22 cellular contexts compared by ENCODE assay signal in genomic region chr3:141449424-141449823, GRCh38. TPM values are rescaled to one million over a fixed set of nuclear protein-coding genes. Genes with fewer than 3 reads are reported as not detected.
DNase-seq lines count a peak whose midpoint lies in the region; ATAC-seq and TF ChIP-seq lines count a peak whose summit lies in the region.
"Had no signal": no experiment of that assay in that cellular context is flagged by ENCODE, and none has a peak within 500 bp of the region (broad histone marks: within the 10 kb centered on the region; RNA-seq: fewer than 3 reads in every experiment).

No MANE protein-coding gene starts in this region.

- H4K8ac ChIP-seq in mesenchymal stem cell (ENCODE audit: low read length): no peak overlapping the region

- no peak overlapping the region for H2BK12ac ChIP-seq in mesenchymal stem cell (ENCODE audit: low read length in 2 of 2)

- ATAC-seq in activated naive CD8-positive, alpha-beta T cell treated with anti-CD3 and anti-CD28 coated beads, Interleukin-2, amount 50 U/mL, for 24 hours: no peak
- ATAC-seq in HG03139 (IDR thresholded peaks at IDR 0.05; ENCODE audit: unreplicated experiment) (no peak), GM18498 (IDR thresholded peaks at IDR 0.05; ENCODE audit: unreplicated experiment) (no peak)
- ATAC-seq: esophagus mucosa, K562, left cardiac atrium had no signal

- no peaks in the 10 kb centered on the region for H3K9me3 ChIP-seq in SJSA1 (replicated peaks)
- no peaks in the 10 kb centered on the region for H3K9me3 ChIP-seq in mesenchymal stem cell (ENCODE audit: control insufficient read depth, low read length)
- no peaks in the 10 kb centered on the region for H3K9me3 ChIP-seq in tibial artery

- no peak overlapping the region for H3K18ac ChIP-seq in mesenchymal stem cell (ENCODE audit: low read depth in 1 of 2, low read length in 2 of 2)

- no peak overlapping the region for H2AFZ ChIP-seq in mesenchymal stem cell (ENCODE audit: low read depth, low read length)

- H3K27ac Mint-ChIP-seq in activated naive CD8-positive, alpha-beta T cell treated with anti-CD3 and anti-CD28 coated beads, Interleukin-2, amount 50 U/mL, for 24 hours: peak overlapping the region; percentile 29
- no peak overlapping the region for H3K27ac Mint-ChIP-seq in activated naive CD8-positive, alpha-beta T cell treated with anti-CD3 and anti-CD28 coated beads for 36 hours
- H3K27ac Mint-ChIP-seq: activated naive CD4-positive, alpha-beta T cell treated with anti-CD3 and anti-CD28 coated beads for 36 hours had no signal

- H3K27me3 ChIP-seq in SJSA1 (replicated peaks) (no peaks in the 10 kb centered on the region), mesenchymal stem cell (ENCODE audit: control insufficient read depth in 1 of 2, insufficient read depth in 1 of 2, low read length in 2 of 2) (no peaks in the 10 kb centered on the region), tibial artery (no peaks in the 10 kb centered on the region)

- DNase-seq in activated naive CD8-positive, alpha-beta T cell treated with anti-CD3 and anti-CD28 coated beads, Interleukin-2, amount 50 U/mL, for 24 hours: no peak
- no peak for DNase-seq in activated naive CD8-positive, alpha-beta T cell treated with anti-CD3 and anti-CD28 coated beads for 36 hours
- DNase-seq in SJSA1 (ENCODE audit: low read depth in 1 of 2, low spot score in 2 of 2) (no peak), mesenchymal stem cell (no peak), tibial artery (no peak)
- DNase-seq in activated naive CD4-positive, alpha-beta T cell treated with anti-CD3 and anti-CD28 coated beads, Interleukin-2, amount 50 U/mL, for 16 hours: no peak
- DNase-seq: ACHN; activated naive CD4-positive, alpha-beta T cell treated with anti-CD3 and anti-CD28 coated beads for 36 hours; activated T-cell treated with anti-CD3 and anti-CD28 coated beads, Interleukin-2, amount 50 U/mL, for 1 hour; DMS153; effector memory CD4-positive, alpha-beta T cell; GF-D8; GOT3; left cardiac atrium; NCI-H187; NCI-H226; NCI-H774; SHP77 had no signal

- H3K79me1 ChIP-seq in mesenchymal stem cell (replicated peaks; ENCODE audit: low read length, poor library complexity, severe bottlenecking): peaks cover 18% of the 10 kb centered on the region

- intact Hi-C loops in tibial artery (cut with DNase I; ENCODE audit: low total_unique reads): loop anchor here (2.0 kb wide), 1 partner anchor 85 kb away; no protein-coding TSS in a partner anchor

- no peak overlapping the region for H3K23ac ChIP-seq in mesenchymal stem cell (ENCODE audit: low read length in 2 of 2)

- H2BK120ac ChIP-seq in mesenchymal stem cell (ENCODE audit: low read depth, low read length): no peak overlapping the region

- H3K4me3 Mint-ChIP-seq in activated naive CD8-positive, alpha-beta T cell treated with anti-CD3 and anti-CD28 coated beads, Interleukin-2, amount 50 U/mL, for 24 hours: no peak overlapping the region
- H3K4me3 Mint-ChIP-seq in activated naive CD8-positive, alpha-beta T cell treated with anti-CD3 and anti-CD28 coated beads for 36 hours: no peak overlapping the region
- H3K4me3 Mint-ChIP-seq: activated naive CD4-positive, alpha-beta T cell treated with anti-CD3 and anti-CD28 coated beads for 36 hours had no signal

- no peak overlapping the region for H3K4ac ChIP-seq in mesenchymal stem cell (ENCODE audit: low read depth in 1 of 2, low read length in 2 of 2)

- no peak overlapping the region for H2BK5ac ChIP-seq in mesenchymal stem cell (ENCODE audit: low read depth, low read length, poor library complexity, severe bottlenecking)

- H3K14ac ChIP-seq in mesenchymal stem cell (ENCODE audit: low read length in 2 of 2): no peak overlapping the region

- H3K27ac ChIP-seq in SJSA1: peak overlapping the region; percentile 46
- H3K27ac ChIP-seq in mesenchymal stem cell (ENCODE audit: low read length, poor library complexity, severe bottlenecking): no peak overlapping the region
- peak overlapping the region; percentile 50 to 57 for H3K27ac ChIP-seq in tibial artery

- H3K36me3 ChIP-seq in SJSA1 (peaks cover 27% of the 10 kb centered on the region), mesenchymal stem cell (ENCODE audit: control insufficient read depth in 1 of 2, insufficient read depth in 2 of 2, low read depth in 1 of 2, low read length in 2 of 2) (peaks cover 11 to 48% of the 10 kb centered on the region in 2 experiments), tibial artery (peaks cover 14 to 31% (median 26%) of the 10 kb centered on the region in 3 donors)

- no peaks in the 10 kb centered on the region for H3K27me3 Mint-ChIP-seq in activated naive CD8-positive, alpha-beta T cell treated with anti-CD3 and anti-CD28 coated beads, Interleukin-2, amount 50 U/mL, for 24 hours
- no peaks in the 10 kb centered on the region for H3K27me3 Mint-ChIP-seq in activated naive CD8-positive, alpha-beta T cell treated with anti-CD3 and anti-CD28 coated beads for 36 hours

- H3K9ac ChIP-seq in mesenchymal stem cell (ENCODE audit: low read length): peak overlapping the region; percentile 52

- 87% methylated on average over 5 of the region's 6 CpGs for WGBS in mesenchymal stem cell

- H3K4me2 ChIP-seq in mesenchymal stem cell (ENCODE audit: low read length, poor library complexity, severe bottlenecking): no peak overlapping the region

- no peak overlapping the region for H4K91ac ChIP-seq in mesenchymal stem cell (ENCODE audit: low read length)

- H2AK5ac ChIP-seq in mesenchymal stem cell (ENCODE audit: low read length, severe bottlenecking): no peak overlapping the region

- no peak overlapping the region for H3K4me3 ChIP-seq in SJSA1
- no peak overlapping the region for H3K4me3 ChIP-seq in mesenchymal stem cell (ENCODE audit: insufficient read depth in 1 of 2, low read depth in 1 of 2, low read length in 2 of 2)
- no peak overlapping the region for H3K4me3 ChIP-seq in tibial artery
- H3K4me3 ChIP-seq: K562 had no signal

- H3K4me1 Mint-ChIP-seq in activated naive CD8-positive, alpha-beta T cell treated with anti-CD3 and anti-CD28 coated beads, Interleukin-2, amount 50 U/mL, for 24 hours: peaks cover 7% of the 10 kb centered on the region
- peaks cover 6% of the 10 kb centered on the region for H3K4me1 Mint-ChIP-seq in activated naive CD8-positive, alpha-beta T cell treated with anti-CD3 and anti-CD28 coated beads for 36 hours

- H3K4me1 ChIP-seq in SJSA1 (replicated peaks) (peaks cover 11% of the 10 kb centered on the region), mesenchymal stem cell (ENCODE audit: control insufficient read depth, insufficient read depth, low read depth, low read length) (no peaks in the 10 kb centered on the region), tibial artery (peaks cover 0 to 73% (median 8%) of the 10 kb centered on the region in 4 donors)

- no peak for TF ChIP-seq CTCF in tibial artery (IDR thresholded peaks at IDR 0.05)

- H2BK15ac ChIP-seq in mesenchymal stem cell (ENCODE audit: low read depth, poor library complexity, severe bottlenecking): no peak overlapping the region

- H3K36me3 Mint-ChIP-seq in activated naive CD8-positive, alpha-beta T cell treated with anti-CD3 and anti-CD28 coated beads, Interleukin-2, amount 50 U/mL, for 24 hours (ENCODE audit: low read depth): peaks cover 8% of the 10 kb centered on the region
- no peaks in the 10 kb centered on the region for H3K36me3 Mint-ChIP-seq in activated naive CD8-positive, alpha-beta T cell treated with anti-CD3 and anti-CD28 coated beads for 36 hours

- no peaks in the 10 kb centered on the region for H3K9me3 Mint-ChIP-seq in activated naive CD8-positive, alpha-beta T cell treated with anti-CD3 and anti-CD28 coated beads, Interleukin-2, amount 50 U/mL, for 24 hours
- no peaks in the 10 kb centered on the region for H3K9me3 Mint-ChIP-seq in activated naive CD8-positive, alpha-beta T cell treated with anti-CD3 and anti-CD28 coated beads for 36 hours
- H3K9me3 Mint-ChIP-seq: activated naive CD4-positive, alpha-beta T cell treated with anti-CD3 and anti-CD28 coated beads for 36 hours had no signal

RNA-seq across cellular contexts. Expression of gene RASA2, which starts 37.4 kb away (rescaled TPM):
- total RNA-seq in activated naive CD8-positive, alpha-beta T cell treated with anti-CD3 and anti-CD28 coated beads for 36 hours: 10 to 100 TPM; 36.1 to 40.2 TPM
- 16.3 and 24.8 TPM in 2 replicates for total RNA-seq in SJSA1 (2014; rRNA removed; shearing (Covaris generic))
- polyA plus RNA-seq in mesenchymal stem cell (2013, experiment 1 of 2): 3.9 TPM
- 4.1 TPM for polyA plus RNA-seq in mesenchymal stem cell (2013, experiment 2 of 2)
